In the genomic region with DNA sequence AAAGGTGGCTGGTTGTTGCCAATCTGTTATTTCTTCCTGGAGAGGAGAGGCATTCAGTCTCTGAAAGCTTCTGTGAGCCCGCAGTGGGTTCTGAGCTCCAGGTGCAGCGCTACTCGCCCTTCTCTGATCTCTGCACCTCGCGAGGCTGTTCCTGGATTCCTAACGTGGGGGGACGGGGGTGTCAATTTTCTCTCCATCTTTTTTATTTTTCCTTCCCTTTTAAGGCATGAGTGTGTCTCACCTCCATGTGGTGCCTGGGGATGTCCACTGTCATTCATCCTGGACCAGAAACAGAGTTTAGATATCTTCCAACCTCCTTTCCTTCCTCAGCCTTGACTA, we compare ENCODE assay signal across 8 cellular contexts. TPM values are rescaled to one million over a fixed set of nuclear protein-coding genes. Genes with fewer than 3 reads are reported as not detected.
DNase-seq lines count a peak whose midpoint lies in the region; ATAC-seq and TF ChIP-seq lines count a peak whose summit lies in the region.

No MANE protein-coding gene starts in this region.

- no peak overlapping the region for H3K9ac ChIP-seq in parathyroid adenoma

- no peak for ATAC-seq in GM18907 (IDR thresholded peaks at IDR 0.05; ENCODE audit: unreplicated experiment)

- POLR2A ChIA-PET in RWPE1 (lab: Yijun Ruan, JAX; ENCODE audit: low non-redundant PET), result interaction anchor here (1.0 kb wide), 1 partner anchor 240 kb away, joined by 3 read pairs; a partner anchor contains a TSS

- no peaks in the 10 kb centered on the region for H3K4me1 ChIP-seq in parathyroid adenoma

- peak overlapping the region; percentile 58 for H3K27ac ChIP-seq in RWPE1
- no peak overlapping the region for H3K27ac ChIP-seq in parathyroid adenoma

- CTCF ChIA-PET in RWPE1 (lab: Yijun Ruan, JAX), result no interaction called here

- H3K9me3 ChIP-seq in parathyroid adenoma (ENCODE audit: control insufficient read depth, low read length), result no peaks in the 10 kb centered on the region

- H2AFZ ChIP-seq in parathyroid adenoma, result no peak overlapping the region

- TF ChIP-seq CTCF in RWPE1 (conservative IDR thresholded peaks at IDR 0.05; ENCODE audit: low read depth), result no peak
- no peak for TF ChIP-seq CTCF in fibroblast of mammary gland (conservative IDR thresholded peaks at IDR 0.05; ENCODE audit: control insufficient read depth, insufficient read depth, low read depth, low read length)
- no peak for TF ChIP-seq CTCF in parathyroid adenoma (IDR thresholded peaks at IDR 0.05)

- H3K27me3 ChIP-seq in parathyroid adenoma (ENCODE audit: control insufficient read depth, insufficient read depth, low read length), result no peaks in the 10 kb centered on the region

- H3K4me3 ChIP-seq in fibroblast of mammary gland (ENCODE audit: control insufficient read depth, low read depth, low read length), result peak overlapping the region; percentile 57
- H3K4me3 ChIP-seq in parathyroid adenoma (ENCODE audit: low read depth, low read length), result peak overlapping the region; percentile 56

- DNase-seq in G401 (ENCODE audit: low spot score), result peak; percentile 43
- no peak for DNase-seq in RWPE1 (ENCODE audit: low spot score)
- DNase-seq in fibroblast of mammary gland (ENCODE audit: low read depth), result no peak
- no peak for DNase-seq in amniotic stem cell (lab: John Stamatoyannopoulos, UW)
- DNase-seq in GM19240 (ENCODE audit: insufficient read length, low spot score), result no peak
- DNase-seq in NCI-H345 (lab: John Stamatoyannopoulos, UW), result no peak

- in situ Hi-C loops in G401 (cut with HindIII; ENCODE audit: low sequenced_read_pairs), result no loop called here

- no peaks in the 10 kb centered on the region for H3K36me3 ChIP-seq in parathyroid adenoma (ENCODE audit: control insufficient read depth, insufficient read depth, low read length)

- H3K4me2 ChIP-seq in parathyroid adenoma (ENCODE audit: low read length), result peak overlapping the region; percentile 55

- H3K79me2 ChIP-seq in parathyroid adenoma, result no peaks in the 10 kb centered on the region

RNA-seq across cellular contexts. Expression of a gene that starts 0.6 kb away (rescaled TPM):
- not detected in 2 replicates for total RNA-seq in G401 (2014; rRNA removed; shearing (Covaris generic))

RNA-seq across cellular contexts. Expression of a gene that starts 44.5 kb away (rescaled TPM):
- 4.2 and 8.6 TPM in 2 replicates for total RNA-seq in G401 (2014; rRNA removed; shearing (Covaris generic))

RNA-seq across cellular contexts. Expression of a gene that starts 48.0 kb away (rescaled TPM):
- 12.1 and 15.1 TPM in 2 replicates for total RNA-seq in G401 (2014; rRNA removed; shearing (Covaris generic))
